In the genomic region with DNA sequence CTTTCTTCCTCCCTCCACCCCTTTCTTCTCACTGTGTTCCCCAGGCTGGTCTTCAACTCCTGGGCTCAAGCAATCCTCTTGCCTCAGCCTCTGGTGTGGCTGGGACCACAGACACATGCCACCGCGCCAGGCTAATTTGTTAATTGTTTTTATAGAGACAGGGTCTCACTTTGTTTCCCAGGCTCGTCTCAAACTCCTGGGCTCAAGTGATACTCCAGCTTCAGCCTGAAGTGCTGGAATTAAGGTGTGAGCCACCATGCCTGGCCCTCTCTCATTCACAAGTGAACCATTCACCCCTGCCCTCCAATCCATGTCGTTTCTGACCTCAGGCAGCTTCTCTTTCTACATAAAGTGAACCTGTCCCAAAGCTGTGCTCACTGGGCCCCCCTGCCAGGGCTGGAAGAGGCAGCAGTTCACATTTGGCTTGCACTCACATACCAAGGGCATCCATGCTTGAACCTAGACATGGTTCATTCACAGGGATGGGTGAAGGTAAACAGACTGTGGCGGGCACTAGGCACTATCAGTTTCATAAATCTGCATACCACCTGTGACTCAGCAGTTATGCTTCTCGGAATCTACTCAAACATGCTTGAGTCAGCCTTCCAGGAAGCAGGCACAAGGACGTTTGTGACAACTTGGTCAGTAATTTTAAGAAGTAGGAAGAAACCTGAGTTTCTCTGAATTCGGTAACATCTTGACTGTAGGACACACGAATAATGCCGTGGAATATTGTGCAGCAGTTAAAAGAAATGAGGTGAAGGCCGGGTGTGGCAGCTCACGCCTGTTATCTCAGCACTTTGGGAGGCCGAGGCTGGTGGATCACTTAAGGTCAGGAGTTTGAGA, we compare ENCODE assay signal across 1 cellular context.
TF ChIP-seq lines count a peak whose summit lies in the region.

No MANE protein-coding gene starts in this region.

TF ChIP-seq in K562, 482 proteins besides CTCF, POLR2A, EP300 and RAD21 (continued from another document and continues in another):
- TF ChIP-seq, protein P1, sequence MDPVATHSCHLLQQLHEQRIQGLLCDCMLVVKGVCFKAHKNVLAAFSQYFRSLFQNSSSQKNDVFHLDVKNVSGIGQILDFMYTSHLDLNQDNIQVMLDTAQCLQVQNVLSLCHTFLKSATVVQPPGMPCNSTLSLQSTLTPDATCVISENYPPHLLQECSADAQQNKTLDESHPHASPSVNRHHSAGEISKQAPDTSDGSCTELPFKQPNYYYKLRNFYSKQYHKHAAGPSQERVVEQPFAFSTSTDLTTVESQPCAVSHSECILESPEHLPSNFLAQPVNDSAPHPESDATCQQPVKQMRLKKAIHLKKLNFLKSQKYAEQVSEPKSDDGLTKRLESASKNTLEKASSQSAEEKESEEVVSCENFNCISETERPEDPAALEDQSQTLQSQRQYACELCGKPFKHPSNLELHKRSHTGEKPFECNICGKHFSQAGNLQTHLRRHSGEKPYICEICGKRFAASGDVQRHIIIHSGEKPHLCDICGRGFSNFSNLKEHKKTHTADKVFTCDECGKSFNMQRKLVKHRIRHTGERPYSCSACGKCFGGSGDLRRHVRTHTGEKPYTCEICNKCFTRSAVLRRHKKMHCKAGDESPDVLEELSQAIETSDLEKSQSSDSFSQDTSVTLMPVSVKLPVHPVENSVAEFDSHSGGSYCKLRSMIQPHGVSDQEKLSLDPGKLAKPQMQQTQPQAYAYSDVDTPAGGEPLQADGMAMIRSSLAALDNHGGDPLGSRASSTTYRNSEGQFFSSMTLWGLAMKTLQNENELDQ (CRISPR knock-in tag; IDR thresholded peaks at IDR 0.05; ENCODE audit: borderline replicate concordance), result no peak
- TF ChIP-seq ZNF174 (CRISPR knock-in tag; IDR thresholded peaks at IDR 0.05), result no peak
- TF ChIP-seq NFYB (IDR thresholded peaks at IDR 0.05; ENCODE audit: extremely low read depth, insufficient read length), result no peak
- TF ChIP-seq, protein P2, sequence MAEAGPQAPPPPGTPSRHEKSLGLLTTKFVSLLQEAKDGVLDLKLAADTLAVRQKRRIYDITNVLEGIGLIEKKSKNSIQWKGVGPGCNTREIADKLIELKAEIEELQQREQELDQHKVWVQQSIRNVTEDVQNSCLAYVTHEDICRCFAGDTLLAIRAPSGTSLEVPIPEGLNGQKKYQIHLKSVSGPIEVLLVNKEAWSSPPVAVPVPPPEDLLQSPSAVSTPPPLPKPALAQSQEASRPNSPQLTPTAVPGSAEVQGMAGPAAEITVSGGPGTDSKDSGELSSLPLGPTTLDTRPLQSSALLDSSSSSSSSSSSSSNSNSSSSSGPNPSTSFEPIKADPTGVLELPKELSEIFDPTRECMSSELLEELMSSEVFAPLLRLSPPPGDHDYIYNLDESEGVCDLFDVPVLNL (CRISPR knock-in tag; IDR thresholded peaks at IDR 0.05; ENCODE audit: low read depth), result no peak
- TF ChIP-seq, protein P3, sequence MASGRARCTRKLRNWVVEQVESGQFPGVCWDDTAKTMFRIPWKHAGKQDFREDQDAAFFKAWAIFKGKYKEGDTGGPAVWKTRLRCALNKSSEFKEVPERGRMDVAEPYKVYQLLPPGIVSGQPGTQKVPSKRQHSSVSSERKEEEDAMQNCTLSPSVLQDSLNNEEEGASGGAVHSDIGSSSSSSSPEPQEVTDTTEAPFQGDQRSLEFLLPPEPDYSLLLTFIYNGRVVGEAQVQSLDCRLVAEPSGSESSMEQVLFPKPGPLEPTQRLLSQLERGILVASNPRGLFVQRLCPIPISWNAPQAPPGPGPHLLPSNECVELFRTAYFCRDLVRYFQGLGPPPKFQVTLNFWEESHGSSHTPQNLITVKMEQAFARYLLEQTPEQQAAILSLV (tag; IDR thresholded peaks at IDR 0.05), result peak; percentile 79
- no peak for TF ChIP-seq TARDBP (IDR thresholded peaks at IDR 0.05)
- TF ChIP-seq, protein P4, sequence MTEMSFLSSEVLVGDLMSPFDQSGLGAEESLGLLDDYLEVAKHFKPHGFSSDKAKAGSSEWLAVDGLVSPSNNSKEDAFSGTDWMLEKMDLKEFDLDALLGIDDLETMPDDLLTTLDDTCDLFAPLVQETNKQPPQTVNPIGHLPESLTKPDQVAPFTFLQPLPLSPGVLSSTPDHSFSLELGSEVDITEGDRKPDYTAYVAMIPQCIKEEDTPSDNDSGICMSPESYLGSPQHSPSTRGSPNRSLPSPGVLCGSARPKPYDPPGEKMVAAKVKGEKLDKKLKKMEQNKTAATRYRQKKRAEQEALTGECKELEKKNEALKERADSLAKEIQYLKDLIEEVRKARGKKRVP (CRISPR knock-in tag; IDR thresholded peaks at IDR 0.05), result peak; percentile 75
- TF ChIP-seq, protein P5, sequence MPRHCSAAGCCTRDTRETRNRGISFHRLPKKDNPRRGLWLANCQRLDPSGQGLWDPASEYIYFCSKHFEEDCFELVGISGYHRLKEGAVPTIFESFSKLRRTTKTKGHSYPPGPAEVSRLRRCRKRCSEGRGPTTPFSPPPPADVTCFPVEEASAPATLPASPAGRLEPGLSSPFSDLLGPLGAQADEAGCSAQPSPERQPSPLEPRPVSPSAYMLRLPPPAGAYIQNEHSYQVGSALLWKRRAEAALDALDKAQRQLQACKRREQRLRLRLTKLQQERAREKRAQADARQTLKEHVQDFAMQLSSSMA (CRISPR knock-in tag; IDR thresholded peaks at IDR 0.05), result no peak
- TF ChIP-seq, protein P6, sequence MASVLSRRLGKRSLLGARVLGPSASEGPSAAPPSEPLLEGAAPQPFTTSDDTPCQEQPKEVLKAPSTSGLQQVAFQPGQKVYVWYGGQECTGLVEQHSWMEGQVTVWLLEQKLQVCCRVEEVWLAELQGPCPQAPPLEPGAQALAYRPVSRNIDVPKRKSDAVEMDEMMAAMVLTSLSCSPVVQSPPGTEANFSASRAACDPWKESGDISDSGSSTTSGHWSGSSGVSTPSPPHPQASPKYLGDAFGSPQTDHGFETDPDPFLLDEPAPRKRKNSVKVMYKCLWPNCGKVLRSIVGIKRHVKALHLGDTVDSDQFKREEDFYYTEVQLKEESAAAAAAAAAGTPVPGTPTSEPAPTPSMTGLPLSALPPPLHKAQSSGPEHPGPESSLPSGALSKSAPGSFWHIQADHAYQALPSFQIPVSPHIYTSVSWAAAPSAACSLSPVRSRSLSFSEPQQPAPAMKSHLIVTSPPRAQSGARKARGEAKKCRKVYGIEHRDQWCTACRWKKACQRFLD (CRISPR knock-in tag; IDR thresholded peaks at IDR 0.05), result peak; percentile 96
- no peak for TF ChIP-seq ZNF143 (CRISPR knock-in tag; IDR thresholded peaks at IDR 0.05)
- TF ChIP-seq, protein P7, sequence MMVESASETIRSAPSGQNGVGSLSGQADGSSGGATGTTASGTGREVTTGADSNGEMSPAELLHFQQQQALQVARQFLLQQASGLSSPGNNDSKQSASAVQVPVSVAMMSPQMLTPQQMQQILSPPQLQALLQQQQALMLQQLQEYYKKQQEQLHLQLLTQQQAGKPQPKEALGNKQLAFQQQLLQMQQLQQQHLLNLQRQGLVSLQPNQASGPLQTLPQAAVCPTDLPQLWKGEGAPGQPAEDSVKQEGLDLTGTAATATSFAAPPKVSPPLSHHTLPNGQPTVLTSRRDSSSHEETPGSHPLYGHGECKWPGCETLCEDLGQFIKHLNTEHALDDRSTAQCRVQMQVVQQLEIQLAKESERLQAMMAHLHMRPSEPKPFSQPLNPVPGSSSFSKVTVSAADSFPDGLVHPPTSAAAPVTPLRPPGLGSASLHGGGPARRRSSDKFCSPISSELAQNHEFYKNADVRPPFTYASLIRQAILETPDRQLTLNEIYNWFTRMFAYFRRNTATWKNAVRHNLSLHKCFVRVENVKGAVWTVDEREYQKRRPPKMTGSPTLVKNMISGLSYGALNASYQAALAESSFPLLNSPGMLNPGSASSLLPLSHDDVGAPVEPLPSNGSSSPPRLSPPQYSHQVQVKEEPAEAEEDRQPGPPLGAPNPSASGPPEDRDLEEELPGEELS (CRISPR knock-in tag; IDR thresholded peaks at IDR 0.05; ENCODE audit: borderline replicate concordance), result no peak
- no peak for TF ChIP-seq U2AF1 (optimal IDR thresholded peaks at IDR 0.05; ENCODE audit: low read depth, low read length)
- TF ChIP-seq ELF1 (tag; IDR thresholded peaks at IDR 0.05), result peak; percentile 41; the same call in 1 of the 2 replicates
- TF ChIP-seq, protein P8, sequence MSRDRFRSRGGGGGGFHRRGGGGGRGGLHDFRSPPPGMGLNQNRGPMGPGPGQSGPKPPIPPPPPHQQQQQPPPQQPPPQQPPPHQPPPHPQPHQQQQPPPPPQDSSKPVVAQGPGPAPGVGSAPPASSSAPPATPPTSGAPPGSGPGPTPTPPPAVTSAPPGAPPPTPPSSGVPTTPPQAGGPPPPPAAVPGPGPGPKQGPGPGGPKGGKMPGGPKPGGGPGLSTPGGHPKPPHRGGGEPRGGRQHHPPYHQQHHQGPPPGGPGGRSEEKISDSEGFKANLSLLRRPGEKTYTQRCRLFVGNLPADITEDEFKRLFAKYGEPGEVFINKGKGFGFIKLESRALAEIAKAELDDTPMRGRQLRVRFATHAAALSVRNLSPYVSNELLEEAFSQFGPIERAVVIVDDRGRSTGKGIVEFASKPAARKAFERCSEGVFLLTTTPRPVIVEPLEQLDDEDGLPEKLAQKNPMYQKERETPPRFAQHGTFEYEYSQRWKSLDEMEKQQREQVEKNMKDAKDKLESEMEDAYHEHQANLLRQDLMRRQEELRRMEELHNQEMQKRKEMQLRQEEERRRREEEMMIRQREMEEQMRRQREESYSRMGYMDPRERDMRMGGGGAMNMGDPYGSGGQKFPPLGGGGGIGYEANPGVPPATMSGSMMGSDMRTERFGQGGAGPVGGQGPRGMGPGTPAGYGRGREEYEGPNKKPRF (IDR thresholded peaks at IDR 0.05; ENCODE audit: low read depth, low read length), result no peak
- peak; percentile 16 to 62; a peak in 2 of 4 replicates for TF ChIP-seq FOXA3 (CRISPR knock-in tag; conservative IDR thresholded peaks at IDR 0.05 in 1 of 2, IDR thresholded peaks at IDR 0.05 in 1 of 2)
- peak; percentile 92 for TF ChIP-seq CTBP1 (IDR thresholded peaks at IDR 0.05; ENCODE audit: borderline replicate concordance)
- peak; percentile 78; the same call in 1 of the 2 replicates for TF ChIP-seq NBN (IDR thresholded peaks at IDR 0.05; ENCODE audit: low read depth)
- no peak for TF ChIP-seq GABPB1 (CRISPR knock-in tag; IDR thresholded peaks at IDR 0.05)
- no peak for TF ChIP-seq SP1 (CRISPR knock-in tag; IDR thresholded peaks at IDR 0.05)
- no peak for TF ChIP-seq RBM17 (IDR thresholded peaks at IDR 0.05; ENCODE audit: borderline replicate concordance, low read depth, low read length)
- TF ChIP-seq SRSF1 (IDR thresholded peaks at IDR 0.05; ENCODE audit: low read depth, low read length), result no peak
- TF ChIP-seq, protein P9, sequence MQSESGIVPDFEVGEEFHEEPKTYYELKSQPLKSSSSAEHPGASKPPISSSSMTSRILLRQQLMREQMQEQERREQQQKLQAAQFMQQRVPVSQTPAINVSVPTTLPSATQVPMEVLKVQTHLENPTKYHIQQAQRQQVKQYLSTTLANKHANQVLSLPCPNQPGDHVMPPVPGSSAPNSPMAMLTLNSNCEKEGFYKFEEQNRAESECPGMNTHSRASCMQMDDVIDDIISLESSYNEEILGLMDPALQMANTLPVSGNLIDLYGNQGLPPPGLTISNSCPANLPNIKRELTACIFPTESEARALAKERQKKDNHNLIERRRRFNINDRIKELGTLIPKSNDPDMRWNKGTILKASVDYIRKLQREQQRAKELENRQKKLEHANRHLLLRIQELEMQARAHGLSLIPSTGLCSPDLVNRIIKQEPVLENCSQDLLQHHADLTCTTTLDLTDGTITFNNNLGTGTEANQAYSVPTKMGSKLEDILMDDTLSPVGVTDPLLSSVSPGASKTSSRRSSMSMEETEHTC (IDR thresholded peaks at IDR 0.05), result no peak
